10 cellular contexts compared by ENCODE assay signal in genomic region chr17:17151541-17151940, GRCh38. TPM values are rescaled to one million over a fixed set of nuclear protein-coding genes. Genes with fewer than 3 reads are reported as not detected.
DNase-seq lines count a peak whose midpoint lies in the region; ATAC-seq, FAIRE-seq and TF ChIP-seq lines count a peak whose summit lies in the region.
"Had no signal": no experiment of that assay in that cellular context is flagged by ENCODE, and none has a peak within 500 bp of the region (broad histone marks: within the 10 kb centered on the region; RNA-seq: fewer than 3 reads in every experiment).

No MANE protein-coding gene starts in this region.

- intact Hi-C loops in thyroid gland (cut with DNase I), result no loop called here

- DNase-seq in activated CD4-positive, alpha-beta T cell treated with anti-CD3 and anti-CD28 coated beads, Interleukin-2, amount 10 ng/mL, durations not matched to agents 7 days and 5 days, result no peak
- no peak for DNase-seq in activated CD4-positive, alpha-beta T cell treated with anti-CD3 and anti-CD28 coated beads, Interleukin-2, amount 50 U/mL, for 48 hours
- DNase-seq in right atrium auricular region (ENCODE audit: low spot score) (no peak), thyroid gland (no peak), NCI-H1417 (lab: John Stamatoyannopoulos, UW) (no peak), GM19239 (ENCODE audit: insufficient read length, low spot score) (no peak), NK-92 (lab: John Stamatoyannopoulos, UW; ENCODE audit: unreplicated experiment) (no peak)
- DNase-seq: SHP77 had no signal

- no peak for FAIRE-seq in GM19239 (lab: Jason Lieb, UNC)

- no peak for ATAC-seq in activated T-helper 17 cell treated with anti-CD3 and anti-CD28 coated beads, Interleukin-2, amount 50 U/mL, for 72 hours (replicated peaks)

- no peak for TF ChIP-seq POLR2A in thyroid gland (IDR thresholded peaks at IDR 0.05)

- H3K4me1 ChIP-seq in right atrium auricular region (peaks cover 0 to 26% of the 10 kb centered on the region in 2 donors), thyroid gland (peaks cover 25 to 28% of the 10 kb centered on the region in 2 donors)

- POLR2A ChIA-PET in activated CD4-positive, alpha-beta T cell treated with anti-CD3 and anti-CD28 coated beads, Interleukin-2, amount 10 ng/mL, durations not matched to agents 7 days and 5 days (lab: Charles Lee), result no interaction called here

- no peak overlapping the region for H3K4me3 ChIP-seq in right atrium auricular region
- H3K4me3 ChIP-seq in thyroid gland (replicated peaks in 1 of 3), result no peak overlapping the region

- peak overlapping the region; percentile 71 for H3K27ac Mint-ChIP-seq in activated CD4-positive, alpha-beta T cell treated with anti-CD3 and anti-CD28 coated beads, Interleukin-2, amount 10 ng/mL, durations not matched to agents 7 days and 5 days
- H3K27ac Mint-ChIP-seq in activated T-helper 17 cell treated with anti-CD3 and anti-CD28 coated beads, Interleukin-2, amount 50 U/mL, for 72 hours, result peak overlapping the region; percentile 90
- H3K27ac Mint-ChIP-seq: activated naive CD8-positive, alpha-beta T cell had no signal

- peaks cover 66% of the 10 kb centered on the region for H3K4me1 Mint-ChIP-seq in activated CD4-positive, alpha-beta T cell treated with anti-CD3 and anti-CD28 coated beads, Interleukin-2, amount 10 ng/mL, durations not matched to agents 7 days and 5 days
- peaks cover 56% of the 10 kb centered on the region for H3K4me1 Mint-ChIP-seq in activated T-helper 17 cell treated with anti-CD3 and anti-CD28 coated beads, Interleukin-2, amount 50 U/mL, for 72 hours

- H3K36me3 ChIP-seq in right atrium auricular region (peaks cover 63% of the 10 kb centered on the region), thyroid gland (peaks cover 29 to 36% of the 10 kb centered on the region in 2 donors)

- H3K36me3 Mint-ChIP-seq in activated CD4-positive, alpha-beta T cell treated with anti-CD3 and anti-CD28 coated beads, Interleukin-2, amount 10 ng/mL, durations not matched to agents 7 days and 5 days (ENCODE audit: low read depth), result peaks cover 73% of the 10 kb centered on the region
- peaks cover 96% of the 10 kb centered on the region for H3K36me3 Mint-ChIP-seq in activated T-helper 17 cell treated with anti-CD3 and anti-CD28 coated beads, Interleukin-2, amount 50 U/mL, for 72 hours (ENCODE audit: low read depth)

- H3K27me3 ChIP-seq in right atrium auricular region (no peaks in the 10 kb centered on the region), thyroid gland (no peaks in the 10 kb centered on the region)

- no peaks in the 10 kb centered on the region for H3K9me3 Mint-ChIP-seq in activated CD4-positive, alpha-beta T cell treated with anti-CD3 and anti-CD28 coated beads, Interleukin-2, amount 10 ng/mL, durations not matched to agents 7 days and 5 days
- no peaks in the 10 kb centered on the region for H3K9me3 Mint-ChIP-seq in activated T-helper 17 cell treated with anti-CD3 and anti-CD28 coated beads, Interleukin-2, amount 50 U/mL, for 72 hours

- H3K9me3 ChIP-seq in right atrium auricular region, result no peaks in the 10 kb centered on the region
- no peaks in the 10 kb centered on the region for H3K9me3 ChIP-seq in thyroid gland

- H3K4me3 Mint-ChIP-seq in activated CD4-positive, alpha-beta T cell treated with anti-CD3 and anti-CD28 coated beads, Interleukin-2, amount 10 ng/mL, durations not matched to agents 7 days and 5 days, result no peak overlapping the region
- H3K4me3 Mint-ChIP-seq in activated T-helper 17 cell treated with anti-CD3 and anti-CD28 coated beads, Interleukin-2, amount 50 U/mL, for 72 hours, result peak overlapping the region; percentile 78
- H3K4me3 Mint-ChIP-seq: activated naive CD8-positive, alpha-beta T cell had no signal

- no peaks in the 10 kb centered on the region for H3K27me3 Mint-ChIP-seq in activated CD4-positive, alpha-beta T cell treated with anti-CD3 and anti-CD28 coated beads, Interleukin-2, amount 10 ng/mL, durations not matched to agents 7 days and 5 days
- H3K27me3 Mint-ChIP-seq in activated T-helper 17 cell treated with anti-CD3 and anti-CD28 coated beads, Interleukin-2, amount 50 U/mL, for 72 hours, result no peaks in the 10 kb centered on the region
- H3K27me3 Mint-ChIP-seq: activated naive CD8-positive, alpha-beta T cell had no signal

- peak overlapping the region; percentile 64 to 80 for H3K27ac ChIP-seq in right atrium auricular region
- peak overlapping the region; percentile 3 to 52 (median 44) for H3K27ac ChIP-seq in thyroid gland

- 87 to 90% methylated on average over 3 of the region's 3 CpGs for WGBS in thyroid gland, 2 donors

- CTCF ChIA-PET in activated CD4-positive, alpha-beta T cell treated with anti-CD3 and anti-CD28 coated beads, Interleukin-2, amount 10 ng/mL, durations not matched to agents 7 days and 5 days (lab: Charles Lee), result interaction anchor here (0.8 to 1.2 kb wide), 2 partner anchors 10 to 12 kb away, joined by 3 to 4 read pairs; no protein-coding TSS in a partner anchor

- TF ChIP-seq CTCF in right atrium auricular region (IDR thresholded peaks at IDR 0.05) (no peak), thyroid gland (IDR thresholded peaks at IDR 0.05) (no peak)

RNA-seq across cellular contexts. Expression of gene PLD6, which starts 54.6 kb away (rescaled TPM):
- total RNA-seq in activated CD4-positive, alpha-beta T cell treated with anti-CD3 and anti-CD28 coated beads, Interleukin-2, amount 10 ng/mL, durations not matched to agents 7 days and 5 days, result 10 to 100 TPM; 10.9 to 11.8 TPM
- 10 to 100 TPM; 20.6 to 24.5 TPM for total RNA-seq in activated T-helper 17 cell treated with anti-CD3 and anti-CD28 coated beads, Interleukin-2, amount 50 U/mL, for 72 hours
- total RNA-seq in right atrium auricular region, result 1 to 10 TPM; 3.1 to 6.8 TPM
- total RNA-seq in thyroid gland, result 1 to 10 TPM; 1.3 to 3.2 (median 2.5) TPM
